ENCODE assay signal across 8 cellular contexts in genomic region chr1:206686486-206687249, GRCh38. TPM values are rescaled to one million over a fixed set of nuclear protein-coding genes. Genes with fewer than 3 reads are reported as not detected.
DNase-seq lines count a peak whose midpoint lies in the region; ATAC-seq, FAIRE-seq and TF ChIP-seq lines count a peak whose summit lies in the region.

No MANE protein-coding gene starts in this region.

- peaks cover 17% of the 10 kb centered on the region for H3K27me3 Mint-ChIP-seq in activated naive CD8-positive, alpha-beta T cell treated with anti-CD3 and anti-CD28 coated beads, Interleukin-2, amount 10 ng/mL, durations not matched to agents 7 days and 5 days

- peak overlapping the region; percentile 76 to 88 for H3K4me3 ChIP-seq in left lung
- peak overlapping the region; percentile 73 to 75 for H3K4me3 ChIP-seq in tibial artery

- H3K27ac ChIP-seq in left lung: peak overlapping the region; percentile 90 to 97
- peak overlapping the region; percentile 93 to 96 for H3K27ac ChIP-seq in tibial artery

- intact Hi-C loops in left lung (cut with DNase I) (no loop called here), tibial artery (cut with DNase I; ENCODE audit: low total_unique reads) (no loop called here)

- H3K4me3 Mint-ChIP-seq in activated naive CD8-positive, alpha-beta T cell treated with anti-CD3 and anti-CD28 coated beads, Interleukin-2, amount 10 ng/mL, durations not matched to agents 7 days and 5 days: peak overlapping the region; percentile 97

- no peaks in the 10 kb centered on the region for H3K36me3 ChIP-seq in left lung
- H3K36me3 ChIP-seq in tibial artery: no peaks in the 10 kb centered on the region

- 0 out of 2 replicates have a peak, but pooled peaks have one; percentile 36 for TF ChIP-seq POLR2A in GM12892 (IDR thresholded peaks at IDR 0.05; ENCODE audit: low read depth, low read length)

- peaks cover 26 to 51% of the 10 kb centered on the region in 2 donors for H3K4me1 ChIP-seq in left lung
- H3K4me1 ChIP-seq in tibial artery: peaks cover 0 to 62% (median 52%) of the 10 kb centered on the region in 4 donors

- POLR2A ChIA-PET in activated naive CD8-positive, alpha-beta T cell treated with anti-CD3 and anti-CD28 coated beads, Interleukin-2, amount 10 ng/mL, durations not matched to agents 7 days and 5 days (lab: Charles Lee): interaction anchor here (0.6 to 1.0 kb wide), 2 partner anchors 8 to 1083 kb away, joined by 3 to 4 read pairs; no protein-coding TSS in a partner anchor

- DNase-seq in GM12892 (ENCODE audit: insufficient read length) (peak; percentile 52), left lung (no peak), tibial artery (no peak), nucleus accumbens (lab: John Stamatoyannopoulos, UW) (no peak)
- no peak for DNase-seq in activated naive CD8-positive, alpha-beta T cell treated with anti-CD3 and anti-CD28 coated beads, Interleukin-2, amount 10 ng/mL, durations not matched to agents 7 days and 5 days
- no peak for DNase-seq in stimulated activated CD4-positive, alpha-beta T cell treated with anti-CD3 and anti-CD28 coated beads, Interleukin-2, amount 100 ng/mL, for 24 hours

- H3K9me3 ChIP-seq in left lung (no peaks in the 10 kb centered on the region), tibial artery (no peaks in the 10 kb centered on the region)

- no peak for FAIRE-seq in GM12892 (lab: Jason Lieb, UNC)

- no peak for TF ChIP-seq CTCF in left lung (IDR thresholded peaks at IDR 0.05)
- TF ChIP-seq CTCF in tibial artery (IDR thresholded peaks at IDR 0.05): no peak

- peak overlapping the region; percentile 96 for H3K27ac Mint-ChIP-seq in activated naive CD8-positive, alpha-beta T cell treated with anti-CD3 and anti-CD28 coated beads, Interleukin-2, amount 10 ng/mL, durations not matched to agents 7 days and 5 days

- peaks cover 27% of the 10 kb centered on the region for H3K4me1 Mint-ChIP-seq in activated naive CD8-positive, alpha-beta T cell treated with anti-CD3 and anti-CD28 coated beads, Interleukin-2, amount 10 ng/mL, durations not matched to agents 7 days and 5 days

- peaks cover 2% of the 10 kb centered on the region for H3K36me3 Mint-ChIP-seq in activated naive CD8-positive, alpha-beta T cell treated with anti-CD3 and anti-CD28 coated beads, Interleukin-2, amount 10 ng/mL, durations not matched to agents 7 days and 5 days

- H3K27me3 ChIP-seq in left lung: no peaks in the 10 kb centered on the region
- no peaks in the 10 kb centered on the region for H3K27me3 ChIP-seq in tibial artery

- ATAC-seq in HG03460 (IDR thresholded peaks at IDR 0.05; ENCODE audit: unreplicated experiment): peak; percentile 36
- peak; percentile 40 for ATAC-seq in activated naive CD8-positive, alpha-beta T cell treated with anti-CD3 and anti-CD28 coated beads, Interleukin-2, amount 10 ng/mL, durations not matched to agents 7 days and 5 days (ENCODE audit: low read depth)
- peak; percentile 4 for ATAC-seq in left lung
- ATAC-seq in HG02678 (IDR thresholded peaks at IDR 0.05; ENCODE audit: unreplicated experiment): no peak

- H3K9me3 Mint-ChIP-seq in activated naive CD8-positive, alpha-beta T cell treated with anti-CD3 and anti-CD28 coated beads, Interleukin-2, amount 10 ng/mL, durations not matched to agents 7 days and 5 days: no peaks in the 10 kb centered on the region

RNA-seq across cellular contexts. Expression of gene MAPKAPK2, which starts 2.0 kb away (rescaled TPM):
- polyA plus RNA-seq in GM12892 (2012; ENCODE audit: missing spikeins): 37.5 TPM
- 10 to 100 TPM; 72.6 to 74.9 TPM for total RNA-seq in activated naive CD8-positive, alpha-beta T cell treated with anti-CD3 and anti-CD28 coated beads, Interleukin-2, amount 10 ng/mL, durations not matched to agents 7 days and 5 days
- total RNA-seq in left lung: 100 to 1,000 TPM in 1 of 2 donors, 10 to 100 TPM in 1; 92.2 to 113 TPM

RNA-seq across cellular contexts. Expression of gene DYRK3, which starts 51.3 kb away (rescaled TPM):
- 6.0 TPM for polyA plus RNA-seq in GM12892 (2012; ENCODE audit: missing spikeins)
- 1 to 10 TPM; 2.7 TPM for total RNA-seq in activated naive CD8-positive, alpha-beta T cell treated with anti-CD3 and anti-CD28 coated beads, Interleukin-2, amount 10 ng/mL, durations not matched to agents 7 days and 5 days
- total RNA-seq in left lung: 10 to 100 TPM; 11.5 to 11.8 TPM
